In genomic region chr19:49835562-49835961, GRCh38 we compare ENCODE assay signal across 26 cellular contexts.
"Had no signal": no experiment of that assay in that cellular context is flagged by ENCODE, and none has a peak within 500 bp of the region (broad histone marks: within the 10 kb centered on the region; RNA-seq: fewer than 3 reads in every experiment).

No MANE protein-coding gene starts in this region.

- ATAC-seq: foreskin keratinocyte, left ventricle myocardium superior, natural killer cell, pancreas, right lobe of liver had no signal

- H3K4me3 Mint-ChIP-seq: dendritic cell treated with granulocyte-macrophage colony-stimulating factor and Interleukin-4, amounts not matched to agents 40 ng/mL and 50 ng/mL, for 4 days; endodermal cell; natural killer cell had no signal

- H3K9me3 Mint-ChIP-seq: dendritic cell treated with granulocyte-macrophage colony-stimulating factor and Interleukin-4, amounts not matched to agents 40 ng/mL and 50 ng/mL, for 4 days; endodermal cell; natural killer cell had no signal

- H3K36me3 Mint-ChIP-seq: natural killer cell had no signal

- H3K27me3 Mint-ChIP-seq: dendritic cell treated with granulocyte-macrophage colony-stimulating factor and Interleukin-4, amounts not matched to agents 40 ng/mL and 50 ng/mL, for 4 days had no signal

- H3K27ac Mint-ChIP-seq: dendritic cell treated with granulocyte-macrophage colony-stimulating factor and Interleukin-4, amounts not matched to agents 40 ng/mL and 50 ng/mL, for 4 days; endodermal cell; natural killer cell had no signal

- H3K4me1 ChIP-seq: esophagus muscularis mucosa, foreskin keratinocyte, lower lobe of right lung, pancreas, right lobe of liver, tibial nerve had no signal

- H3K4me2 ChIP-seq: smooth muscle cell had no signal

- H3K4me3 ChIP-seq: esophagus muscularis mucosa, heart right ventricle, lower lobe of right lung, pancreas, right lobe of liver, smooth muscle cell, thoracic aorta, tibial nerve, upper lobe of left lung had no signal

- H3K27me3 ChIP-seq: esophagus muscularis mucosa, foreskin keratinocyte, heart right ventricle, pancreas, right lobe of liver, tibial nerve, upper lobe of left lung had no signal

- DNase-seq: effector CD8-positive, alpha-beta T cell; endodermal cell; foreskin keratinocyte; glutamatergic neuron; heart right ventricle; hippocampal formation; left ventricle myocardium superior; lower lobe of right lung; natural killer cell; occipital lobe; stimulated activated CD4-positive, alpha-beta T cell treated with anti-CD3 and anti-CD28 coated beads, Interleukin-12 subunit alpha, Interleukin-12 subunit beta, amount 100 ng/mL, for 4 hours; stimulated activated CD4-positive, alpha-beta T cell treated with anti-CD3 and anti-CD28 coated beads, Interleukin-1b, Interleukin-23, amount 100 ng/mL, for 48 hours; stimulated activated CD4-positive, alpha-beta T cell treated with anti-CD3 and anti-CD28 coated beads, Interleukin-4, amount 100 ng/mL, for 1 hour; stimulated activated CD8-positive, alpha-beta memory T cell treated with anti-CD3 and anti-CD28 coated beads, Interleukin-4, amount 100 ng/mL, for 48 hours; stimulated activated naive CD4-positive, alpha-beta T cell treated with Interleukin-2 at 50 U/mL for 16 hours; upper lobe of left lung had no signal

- H3K4me1 Mint-ChIP-seq: endodermal cell had no signal

- H3K9me3 ChIP-seq: esophagus muscularis mucosa, heart right ventricle, lower lobe of right lung, pancreas, right lobe of liver, thoracic aorta, tibial nerve, upper lobe of left lung had no signal

- FAIRE-seq: colon, islet of Langerhans, pancreas, urothelium cell line had no signal

- H3K27ac ChIP-seq: esophagus muscularis mucosa, foreskin keratinocyte, heart right ventricle, lower lobe of right lung, pancreas, right lobe of liver, thoracic aorta, tibial nerve, upper lobe of left lung had no signal
